10 cellular contexts compared by ENCODE assay signal in the genomic region with DNA sequence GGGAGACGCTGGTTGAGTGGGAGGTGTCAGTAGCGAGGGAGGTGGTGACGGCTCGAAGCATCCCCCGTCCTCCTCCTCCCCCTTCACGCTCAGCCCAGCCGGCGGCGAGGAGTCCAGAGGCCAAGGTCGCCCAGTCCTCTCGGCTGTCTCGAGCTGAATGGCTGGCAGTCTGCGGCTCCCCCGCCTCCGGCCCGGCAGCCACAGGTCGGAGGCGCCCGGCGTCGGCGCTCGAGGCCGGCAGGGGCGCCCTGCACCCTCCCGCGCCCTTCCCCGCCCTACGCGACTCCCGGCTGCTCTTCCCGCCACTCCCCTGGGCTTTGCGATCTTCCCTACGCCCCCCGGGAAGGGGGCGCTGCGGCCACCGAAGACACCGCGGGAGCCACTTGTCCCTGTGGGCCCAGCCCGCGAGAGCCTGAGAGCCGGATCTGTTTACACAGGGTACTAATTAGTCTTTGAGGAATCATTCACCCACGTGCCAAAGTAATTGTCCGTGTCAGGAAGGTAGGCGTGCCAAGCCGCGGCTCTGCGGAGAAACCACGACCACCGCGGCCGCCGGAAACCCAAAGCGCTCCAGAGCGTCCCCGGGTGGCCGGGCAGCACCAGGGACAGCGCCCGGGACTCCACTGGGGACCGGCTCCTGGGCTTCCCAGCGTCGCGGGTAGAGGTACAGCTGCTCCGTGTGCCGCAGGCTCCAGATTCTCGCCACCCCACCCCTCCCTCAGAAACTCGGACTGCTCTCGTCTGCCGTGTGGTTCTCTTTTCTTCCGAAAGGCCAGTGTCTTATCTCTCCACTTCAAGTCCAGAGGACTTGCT. TPM values are rescaled to one million over a fixed set of nuclear protein-coding genes. Genes with fewer than 3 reads are reported as not detected.
DNase-seq lines count a peak whose midpoint lies in the region; ATAC-seq and TF ChIP-seq lines count a peak whose summit lies in the region.
"Had no signal": no experiment of that assay in that cellular context is flagged by ENCODE, and none has a peak within 500 bp of the region (broad histone marks: within the 10 kb centered on the region; RNA-seq: fewer than 3 reads in every experiment).

Gene NXPH1, plus strand, starts transcription at position 133 of the 813 bp plus-strand sequence.

- H2BK5ac ChIP-seq in mesenchymal stem cell (ENCODE audit: low read depth, low read length, poor library complexity, severe bottlenecking) = no peak within 1 kb of the TSS

- DNase-seq in DMS53 (lab: John Stamatoyannopoulos, UW) (peak; percentile 88), mesenchymal stem cell (peak; percentile 21), MCF 10A (ENCODE audit: unreplicated experiment) (no peak), prostate gland (ENCODE audit: low spot score) (no peak)
- no peak for DNase-seq in activated T-cell treated with anti-CD3 and anti-CD28 coated beads, Interleukin-2, amount 50 U/mL, for 72 hours

- peaks cover 4 to 5% of the 10 kb centered on the region in 2 donors for H3K36me3 Mint-ChIP-seq in activated T-cell treated with anti-CD3 and anti-CD28 coated beads, Interleukin-2, amount 50 U/mL, for 72 hours (ENCODE audit: insufficient read depth in 2 of 2)
- no peaks in the 10 kb centered on the region for H3K36me3 Mint-ChIP-seq in MCF 10A (ENCODE audit: insufficient read depth, unreplicated experiment)

- TF ChIP-seq CTCF in MCF 10A (IDR thresholded peaks at IDR 0.05; ENCODE audit: unreplicated experiment) = no peak
- TF ChIP-seq CTCF in prostate gland (IDR thresholded peaks at IDR 0.05) = no peak

- peak within 1 kb of the TSS; percentile 17 to 46 for H3K4me3 Mint-ChIP-seq in activated T-cell treated with anti-CD3 and anti-CD28 coated beads, Interleukin-2, amount 50 U/mL, for 72 hours
- H3K4me3 Mint-ChIP-seq in MCF 10A (ENCODE audit: unreplicated experiment) = no peak within 1 kb of the TSS

- H3K27me3 Mint-ChIP-seq in activated T-cell treated with anti-CD3 and anti-CD28 coated beads, Interleukin-2, amount 50 U/mL, for 72 hours (ENCODE audit: low read depth) = peaks cover 78% of the 10 kb centered on the region
- peaks cover 69% of the 10 kb centered on the region for H3K27me3 Mint-ChIP-seq in MCF 10A (ENCODE audit: insufficient read depth, unreplicated experiment)

- H2AFZ ChIP-seq in mesenchymal stem cell (ENCODE audit: low read depth, low read length) = no peak within 1 kb of the TSS

- H3K4ac ChIP-seq in mesenchymal stem cell (ENCODE audit: low read depth in 1 of 2, low read length in 2 of 2) = no peak within 1 kb of the TSS

- no peak for TF ChIP-seq RAD21 in Ishikawa (IDR thresholded peaks at IDR 0.05; ENCODE audit: low read depth)

- H2BK15ac ChIP-seq in mesenchymal stem cell (ENCODE audit: low read depth, poor library complexity, severe bottlenecking) = no peak within 1 kb of the TSS

- no peaks in the 10 kb centered on the region for H3K9me3 ChIP-seq in mesenchymal stem cell (ENCODE audit: control insufficient read depth, low read length)
- H3K9me3 ChIP-seq in prostate gland = no peaks in the 10 kb centered on the region

- ATAC-seq in activated T-cell treated with anti-CD3 and anti-CD28 coated beads, Interleukin-2, amount 50 U/mL, for 72 hours (replicated peaks in 1 of 2) = peak in 1 of 2 donors; percentile 11
- ATAC-seq in HG03342 (IDR thresholded peaks at IDR 0.05; ENCODE audit: unreplicated experiment) = no peak
- ATAC-seq in GM21526 (IDR thresholded peaks at IDR 0.05; ENCODE audit: low FRiP score, unreplicated experiment) = no peak

- no peak within 1 kb of the TSS for H4K8ac ChIP-seq in mesenchymal stem cell (ENCODE audit: low read length)

- H4K91ac ChIP-seq in mesenchymal stem cell (ENCODE audit: low read length) = no peak within 1 kb of the TSS

- no peak for TF ChIP-seq POLR2A in prostate gland (IDR thresholded peaks at IDR 0.05)

- peaks cover 18% of the 10 kb centered on the region for H3K4me1 ChIP-seq in mesenchymal stem cell (ENCODE audit: control insufficient read depth, insufficient read depth, low read depth, low read length)
- H3K4me1 ChIP-seq in prostate gland (replicated peaks) = no peaks in the 10 kb centered on the region

- H3K36me3 ChIP-seq in mesenchymal stem cell (ENCODE audit: control insufficient read depth in 1 of 2, insufficient read depth in 2 of 2, low read depth in 1 of 2, low read length in 2 of 2) = no peaks in the 10 kb centered on the region
- H3K36me3 ChIP-seq in prostate gland = no peaks in the 10 kb centered on the region

- intact Hi-C loops in MCF 10A (cut with micrococcal nuclease) = loop anchor here (10.0 kb wide), 1 partner anchor 391 kb away; no protein-coding TSS in a partner anchor
- intact Hi-C loops in prostate gland (cut with DNase I) = no loop called here

- H2BK12ac ChIP-seq in mesenchymal stem cell (ENCODE audit: low read length in 2 of 2) = no peak within 1 kb of the TSS

- H3K9ac ChIP-seq in mesenchymal stem cell (ENCODE audit: low read length) = no peak within 1 kb of the TSS

- H2BK120ac ChIP-seq in mesenchymal stem cell (ENCODE audit: low read depth, low read length) = no peak within 1 kb of the TSS

- TF ChIP-seq EP300 in Ishikawa (IDR thresholded peaks at IDR 0.05; ENCODE audit: borderline replicate concordance) = no peak

- H3K4me3 ChIP-seq in mesenchymal stem cell (ENCODE audit: insufficient read depth in 1 of 2, low read depth in 1 of 2, low read length in 2 of 2) (no peak within 1 kb of the TSS), prostate gland (no peak within 1 kb of the TSS)

- H3K79me1 ChIP-seq in mesenchymal stem cell (replicated peaks; ENCODE audit: low read length, poor library complexity, severe bottlenecking) = no peaks in the 10 kb centered on the region

- no peaks in the 10 kb centered on the region for H3K9me3 Mint-ChIP-seq in activated T-cell treated with anti-CD3 and anti-CD28 coated beads, Interleukin-2, amount 50 U/mL, for 72 hours
- H3K9me3 Mint-ChIP-seq in MCF 10A (ENCODE audit: unreplicated experiment) = peaks cover 8% of the 10 kb centered on the region

- H3K4me1 Mint-ChIP-seq in activated T-cell treated with anti-CD3 and anti-CD28 coated beads, Interleukin-2, amount 50 U/mL, for 72 hours (ENCODE audit: low read depth) = peaks cover 28% of the 10 kb centered on the region
- peaks cover 5% of the 10 kb centered on the region for H3K4me1 Mint-ChIP-seq in MCF 10A (ENCODE audit: insufficient read depth, unreplicated experiment)

- no peak within 1 kb of the TSS for H3K14ac ChIP-seq in mesenchymal stem cell (ENCODE audit: low read length in 2 of 2)

- H3K23ac ChIP-seq in mesenchymal stem cell (ENCODE audit: low read length in 2 of 2) = no peak within 1 kb of the TSS

- no peak within 1 kb of the TSS for H3K18ac ChIP-seq in mesenchymal stem cell (ENCODE audit: low read depth in 1 of 2, low read length in 2 of 2)

- H3K27me3 ChIP-seq in mesenchymal stem cell (ENCODE audit: control insufficient read depth in 1 of 2, insufficient read depth in 1 of 2, low read length in 2 of 2) (peaks cover 58 to 72% of the 10 kb centered on the region in 2 experiments), prostate gland (replicated peaks; ENCODE audit: insufficient read depth) (peaks cover 34% of the 10 kb centered on the region)

- CTCF ChIA-PET in MCF 10A (lab: Yijun Ruan, JAX) = interaction anchor here (0.7 kb wide), 1 partner anchor 289 kb away, joined by 3 read pairs; no protein-coding TSS in a partner anchor

- POLR2A ChIA-PET in MCF 10A (lab: Yijun Ruan, JAX) = no interaction called here

- BruUV-seq in MCF 10A (replicated peaks; lab: Mats Ljungman, UMichigan) = no TSS peak

- no peak within 1 kb of the TSS for H3K27ac ChIP-seq in mesenchymal stem cell (ENCODE audit: low read length, poor library complexity, severe bottlenecking)
- no peak within 1 kb of the TSS for H3K27ac ChIP-seq in prostate gland

- peak within 1 kb of the TSS; percentile 47 for H3K4me2 ChIP-seq in mesenchymal stem cell (ENCODE audit: low read length, poor library complexity, severe bottlenecking)

- WGBS in mesenchymal stem cell = under 1% methylated on average over 69 of the region's 71 CpGs
- 2% methylated on average over 49 of the region's 71 CpGs for WGBS in prostate gland

- no peak within 1 kb of the TSS for H3K27ac Mint-ChIP-seq in activated T-cell treated with anti-CD3 and anti-CD28 coated beads, Interleukin-2, amount 50 U/mL, for 72 hours
- no peak within 1 kb of the TSS for H3K27ac Mint-ChIP-seq in MCF 10A (ENCODE audit: low read depth, unreplicated experiment)

- H2AK5ac ChIP-seq in mesenchymal stem cell (ENCODE audit: low read length, severe bottlenecking) = no peak within 1 kb of the TSS

TF ChIP-seq in Ishikawa, 13 proteins besides CTCF, POLR2A, EP300 and RAD21:
- TF ChIP-seq REST (IDR thresholded peaks at IDR 0.05; ENCODE audit: low read depth) = peak; percentile 91
- TF ChIP-seq, protein P1, sequence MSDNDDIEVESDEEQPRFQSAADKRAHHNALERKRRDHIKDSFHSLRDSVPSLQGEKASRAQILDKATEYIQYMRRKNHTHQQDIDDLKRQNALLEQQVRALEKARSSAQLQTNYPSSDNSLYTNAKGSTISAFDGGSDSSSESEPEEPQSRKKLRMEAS (IDR thresholded peaks at IDR 0.05) = no peak

RNA-seq across cellular contexts. Expression of gene NXPH1, which starts in this region (rescaled TPM):
- total RNA-seq in activated T-cell treated with anti-CD3 and anti-CD28 coated beads, Interleukin-2, amount 50 U/mL, for 72 hours = not detected
- polyA plus RNA-seq in mesenchymal stem cell (2013, experiment 1 of 2) = not detected
- not detected for polyA plus RNA-seq in mesenchymal stem cell (2013, experiment 2 of 2)
- not detected in 2 replicates for total RNA-seq in MCF 10A (2022)
- not detected for total RNA-seq in prostate gland
- total RNA-seq: dermis microvascular lymphatic vessel endothelial cell, HT1080 had no signal

Comparison
In these comparisons a context has a peak if more than half of its experiments do, and no peak if none do; other contexts are left out.
1. DNase-seq: peak in DMS53 (single experiment) and mesenchymal stem cell (single experiment); none in activated T-cell treated with anti-CD3 and anti-CD28 coated beads, Interleukin-2, amount 50 U/mL, for 72 hours (0 of 2), MCF 10A (single experiment) and prostate gland (single experiment).